Comparison of ENCODE assay signal across 24 cellular contexts in genomic region chr17:74272731-74273201, GRCh38. TPM values are rescaled to one million over a fixed set of nuclear protein-coding genes. Genes with fewer than 3 reads are reported as not detected.
DNase-seq lines count a peak whose midpoint lies in the region; ATAC-seq and TF ChIP-seq lines count a peak whose summit lies in the region.
"Had no signal": no experiment of that assay in that cellular context is flagged by ENCODE, and none has a peak within 500 bp of the region (broad histone marks: within the 10 kb centered on the region; RNA-seq: fewer than 3 reads in every experiment).

No MANE protein-coding gene starts in this region.

- no peaks in the 10 kb centered on the region for H3K9me3 Mint-ChIP-seq in chondrocyte (ENCODE audit: low read depth)
- H3K9me3 Mint-ChIP-seq in effector memory CD8-positive, alpha-beta T cell = no peaks in the 10 kb centered on the region

- no peaks in the 10 kb centered on the region for H3K36me3 ChIP-seq in rectal smooth muscle tissue (ENCODE audit: control insufficient read depth, insufficient read depth, low read length)
- H3K36me3 ChIP-seq: colonic mucosa, left lung, upper lobe of right lung had no signal

- no peak for ATAC-seq in T-helper 17 cell
- peak; percentile 28 to 53 for ATAC-seq in left cardiac atrium
- no peak for ATAC-seq in effector memory CD8-positive, alpha-beta T cell (replicated peaks)
- ATAC-seq in HG03439 (IDR thresholded peaks at IDR 0.05; ENCODE audit: unreplicated experiment) = no peak
- ATAC-seq: mucosa of descending colon; stimulated activated naive CD8-positive, alpha-beta T cell treated with anti-CD3 and anti-CD28 coated beads, Interleukin-15, Interleukin-2, amounts not matched to agents 100 U/mL and 50 U/mL, for 24 hours; upper lobe of right lung had no signal

- no peaks in the 10 kb centered on the region for H3K36me3 Mint-ChIP-seq in T-helper 17 cell (ENCODE audit: low read depth)
- no peaks in the 10 kb centered on the region for H3K36me3 Mint-ChIP-seq in chondrocyte (ENCODE audit: low read depth)
- H3K36me3 Mint-ChIP-seq in effector memory CD8-positive, alpha-beta T cell (ENCODE audit: insufficient read depth) = peaks cover 10% of the 10 kb centered on the region

- DNase-seq in T-helper 17 cell (no peak), chondrocyte (ENCODE audit: low spot score) (no peak), left cardiac atrium (peak; percentile 80), SK-N-DZ (ENCODE audit: low spot score) (no peak), DMS 273 (lab: John Stamatoyannopoulos, UW; ENCODE audit: unreplicated experiment) (no peak)
- no peak for DNase-seq in effector memory CD8-positive, alpha-beta T cell
- DNase-seq: activated naive CD4-positive, alpha-beta T cell treated with anti-CD3 and anti-CD28 coated beads, Interleukin-2, amount 50 U/mL, for 16 hours; activated T-cell treated with anti-CD3 and anti-CD28 coated beads, Interleukin-2, amount 50 U/mL, for 1 hour; colonic mucosa; DND-41; Karpas-422; left lung; mucosa of descending colon; NCI-H1048; NCI-H2081 treated with DMSO at 0.1 percent for 48 hours; stimulated activated CD4-positive, alpha-beta T cell treated with anti-CD3 and anti-CD28 coated beads, Interleukin-2, amount 100 ng/mL, for 24 hours; stimulated activated naive CD8-positive, alpha-beta T cell treated with anti-CD3 and anti-CD28 coated beads, Interleukin-15, Interleukin-2, amounts not matched to agents 100 U/mL and 50 U/mL, for 24 hours; upper lobe of right lung had no signal

- intact Hi-C loops in left cardiac atrium (cut with DNase I) = loop anchor here in 1 of 2 donors (10.0 kb wide), 1 partner anchor 58 kb away; the partner anchor contains the start of gene TTYH2

- no peaks in the 10 kb centered on the region for H3K9me3 ChIP-seq in T-helper 17 cell (ENCODE audit: control insufficient read depth, low read length, poor library complexity, severe bottlenecking)
- H3K9me3 ChIP-seq: colonic mucosa, left lung, mucosa of descending colon, upper lobe of right lung had no signal

- H3K9ac ChIP-seq in rectal smooth muscle tissue (ENCODE audit: low read length) = no peak overlapping the region

- H3K4me3 Mint-ChIP-seq in T-helper 17 cell (no peak overlapping the region), chondrocyte (ENCODE audit: unreplicated experiment) (no peak overlapping the region)
- H3K4me3 Mint-ChIP-seq in effector memory CD8-positive, alpha-beta T cell = peak overlapping the region in 1 of 2 donors; percentile 25

- H3K27ac ChIP-seq in rectal smooth muscle tissue (ENCODE audit: low read depth, low read length) = peak overlapping the region; percentile 18
- H3K27ac ChIP-seq: colonic mucosa, left lung, upper lobe of right lung had no signal

- peaks cover 5% of the 10 kb centered on the region for H3K27me3 ChIP-seq in rectal smooth muscle tissue (ENCODE audit: control insufficient read depth, insufficient read depth, low read length)
- H3K27me3 ChIP-seq: colonic mucosa had no signal

- H3K4me1 Mint-ChIP-seq in T-helper 17 cell = peaks cover 39% of the 10 kb centered on the region
- H3K4me1 Mint-ChIP-seq in chondrocyte (ENCODE audit: low read depth) = peaks cover 44% of the 10 kb centered on the region
- peaks cover 36 to 40% of the 10 kb centered on the region in 2 donors for H3K4me1 Mint-ChIP-seq in effector memory CD8-positive, alpha-beta T cell (ENCODE audit: low read depth in 2 of 2)

- peaks cover 4% of the 10 kb centered on the region for H3K27me3 Mint-ChIP-seq in T-helper 17 cell
- H3K27me3 Mint-ChIP-seq in chondrocyte (ENCODE audit: low read depth) = peaks cover 16% of the 10 kb centered on the region
- peaks cover 11 to 19% of the 10 kb centered on the region in 2 donors for H3K27me3 Mint-ChIP-seq in effector memory CD8-positive, alpha-beta T cell

- H3K27ac Mint-ChIP-seq in T-helper 17 cell (peak overlapping the region; percentile 98), chondrocyte (ENCODE audit: unreplicated experiment) (peak overlapping the region; percentile 45)
- H3K27ac Mint-ChIP-seq in effector memory CD8-positive, alpha-beta T cell = peak overlapping the region in 1 of 2 donors; percentile 91

- no peak for TF ChIP-seq CTCF in chondrocyte (IDR thresholded peaks at IDR 0.05)

- no peaks in the 10 kb centered on the region for H3K4me1 ChIP-seq in rectal smooth muscle tissue (ENCODE audit: control insufficient read depth, insufficient read depth, low read length)
- H3K4me1 ChIP-seq: colonic mucosa had no signal

- H3K4me3 ChIP-seq in rectal smooth muscle tissue (ENCODE audit: low read length) = no peak overlapping the region
- H3K4me3 ChIP-seq: colonic mucosa, left lung, mucosa of descending colon, upper lobe of right lung had no signal

RNA-seq across cellular contexts. Expression of gene DNAI2, which starts 1.3 kb away (rescaled TPM):
- total RNA-seq in T-helper 17 cell = 1 to 10 TPM; 4.1 to 4.2 TPM
- total RNA-seq in chondrocyte = not detected in 3 replicates
- total RNA-seq in left cardiac atrium = not detected
- not detected in 2 replicates for polyA plus RNA-seq in SK-N-DZ (2014; cell fraction: cytosol; rRNA removed)
- polyA plus RNA-seq in SK-N-DZ (2014; cell fraction: nucleus; rRNA removed) = not detected in 2 replicates
- total RNA-seq: colonic mucosa, HT1080, mucosa of descending colon, NCI-H460, osteocyte, upper lobe of right lung had no signal
- polyA plus RNA-seq: esophagus had no signal

RNA-seq across cellular contexts. Expression of gene KIF19, which starts 53.3 kb away (rescaled TPM):
- total RNA-seq in T-helper 17 cell (1 to 10 TPM; 2.3 to 2.8 TPM), chondrocyte (not detected in 3 replicates), left cardiac atrium (1 to 10 TPM in 1 of 2 donors, under 1 TPM in 1; 0.62 to 1.6 TPM)
- polyA plus RNA-seq in SK-N-DZ (2014; cell fraction: cytosol; rRNA removed) = 0.07 and 0.22 TPM in 2 replicates
- 1.0 and 1.2 TPM in 2 replicates for polyA plus RNA-seq in SK-N-DZ (2014; cell fraction: nucleus; rRNA removed)
- total RNA-seq: HT1080, NCI-H460, osteocyte had no signal

RNA-seq across cellular contexts. Expression of gene TTYH2, which starts 59.4 kb away (rescaled TPM):
- 10 to 100 TPM; 19.8 to 23.2 TPM for total RNA-seq in T-helper 17 cell
- total RNA-seq in chondrocyte = 1.6 to 2.1 TPM (median 1.9 TPM) in 3 replicates
- total RNA-seq in left cardiac atrium = 10 to 100 TPM; 15.6 to 23.3 TPM
- polyA plus RNA-seq in SK-N-DZ (2014; cell fraction: cytosol; rRNA removed) = 5.8 and 7.4 TPM in 2 replicates
- 11.5 and 16.2 TPM in 2 replicates for polyA plus RNA-seq in SK-N-DZ (2014; cell fraction: nucleus; rRNA removed)

Comparison
In these comparisons a context has a peak if more than half of its experiments do, and no peak if none do; other contexts are left out.
1. ATAC-seq: peak in left cardiac atrium (2 of 2); none in T-helper 17 cell (single experiment), effector memory CD8-positive, alpha-beta T cell (single experiment) and HG03439 (single experiment).